In genomic region chr13:68727165-68727564, GRCh38 we compare ENCODE assay signal across 18 cellular contexts.
"Had no signal": no experiment of that assay in that cellular context is flagged by ENCODE, and none has a peak within 500 bp of the region (broad histone marks: within the 10 kb centered on the region; RNA-seq: fewer than 3 reads in every experiment).

No MANE protein-coding gene starts in this region.

- H3K4me1 ChIP-seq: colonic mucosa, gastroesophageal sphincter, parathyroid adenoma, testis, upper lobe of right lung had no signal

- H2AFZ ChIP-seq: parathyroid adenoma had no signal

- H3K36me3 Mint-ChIP-seq: activated naive CD8-positive, alpha-beta T cell treated with anti-CD3 and anti-CD28 coated beads for 36 hours had no signal

- H3K27ac Mint-ChIP-seq: activated CD4-positive, alpha-beta memory T cell treated with anti-CD3 and anti-CD28 coated beads, Interleukin-2, amount 10 ng/mL, durations not matched to agents 7 days and 5 days; activated naive CD8-positive, alpha-beta T cell treated with anti-CD3 and anti-CD28 coated beads for 36 hours; stimulated activated naive CD8-positive, alpha-beta T cell treated with anti-CD3 and anti-CD28 coated beads, Interleukin-15, amount 100 ng/mL, for 72 hours had no signal

- H3K27me3 ChIP-seq: colonic mucosa, gastroesophageal sphincter, testis, upper lobe of right lung had no signal

- H3K9ac ChIP-seq: parathyroid adenoma had no signal

- H3K9me3 ChIP-seq: colonic mucosa, gastroesophageal sphincter, testis, upper lobe of right lung had no signal

- DNase-seq: activated CD4-positive, alpha-beta memory T cell treated with anti-CD3 and anti-CD28 coated beads, Interleukin-2, amount 10 ng/mL, durations not matched to agents 7 days and 5 days; activated gamma-delta T cell; activated naive CD8-positive, alpha-beta T cell treated with anti-CD3 and anti-CD28 coated beads for 36 hours; activated T-cell treated with anti-CD3 and anti-CD28 coated beads, Interleukin-2, amount 50 U/mL, for 48 hours; colonic mucosa; effector CD8-positive, alpha-beta T cell; kidney glomerular epithelial cell; stimulated activated CD4-positive, alpha-beta T cell treated with anti-CD3 and anti-CD28 coated beads, Interleukin-15, amount 100 ng/mL, for 24 hours; stimulated activated CD4-positive, alpha-beta T cell treated with anti-CD3 and anti-CD28 coated beads, Interleukin-4, amount 100 ng/mL, for 24 hours; stimulated activated naive CD8-positive, alpha-beta T cell treated with anti-CD3 and anti-CD28 coated beads, Interleukin-15, amount 100 ng/mL, for 72 hours; T-helper 9 cell; testis; upper lobe of right lung had no signal

- H3K27ac ChIP-seq: colonic mucosa, epithelial cell of prostate, gastroesophageal sphincter, parathyroid adenoma, testis, upper lobe of right lung, VCaP had no signal

- H3K36me3 ChIP-seq: colonic mucosa, gastroesophageal sphincter, upper lobe of right lung had no signal

- H3K4me3 Mint-ChIP-seq: activated CD4-positive, alpha-beta memory T cell treated with anti-CD3 and anti-CD28 coated beads, Interleukin-2, amount 10 ng/mL, durations not matched to agents 7 days and 5 days; activated naive CD8-positive, alpha-beta T cell treated with anti-CD3 and anti-CD28 coated beads for 36 hours; neural crest cell; stimulated activated naive CD8-positive, alpha-beta T cell treated with anti-CD3 and anti-CD28 coated beads, Interleukin-15, amount 100 ng/mL, for 72 hours had no signal

- H3K4me3 ChIP-seq: colonic mucosa, gastroesophageal sphincter, testis, upper lobe of right lung had no signal

- H3K79me2 ChIP-seq: parathyroid adenoma had no signal

- H3K4me1 Mint-ChIP-seq: activated CD4-positive, alpha-beta memory T cell treated with anti-CD3 and anti-CD28 coated beads, Interleukin-2, amount 10 ng/mL, durations not matched to agents 7 days and 5 days; activated naive CD8-positive, alpha-beta T cell treated with anti-CD3 and anti-CD28 coated beads for 36 hours; stimulated activated naive CD8-positive, alpha-beta T cell treated with anti-CD3 and anti-CD28 coated beads, Interleukin-15, amount 100 ng/mL, for 72 hours had no signal

- H3K27me3 Mint-ChIP-seq: activated CD4-positive, alpha-beta memory T cell treated with anti-CD3 and anti-CD28 coated beads, Interleukin-2, amount 10 ng/mL, durations not matched to agents 7 days and 5 days; activated naive CD8-positive, alpha-beta T cell treated with anti-CD3 and anti-CD28 coated beads for 36 hours; stimulated activated naive CD8-positive, alpha-beta T cell treated with anti-CD3 and anti-CD28 coated beads, Interleukin-15, amount 100 ng/mL, for 72 hours had no signal

- ATAC-seq: gastroesophageal sphincter; stimulated activated naive CD8-positive, alpha-beta T cell treated with anti-CD3 and anti-CD28 coated beads, Interleukin-15, amount 100 ng/mL, for 72 hours; upper lobe of right lung had no signal
